28 cellular contexts compared by ENCODE assay signal in the genomic region with DNA sequence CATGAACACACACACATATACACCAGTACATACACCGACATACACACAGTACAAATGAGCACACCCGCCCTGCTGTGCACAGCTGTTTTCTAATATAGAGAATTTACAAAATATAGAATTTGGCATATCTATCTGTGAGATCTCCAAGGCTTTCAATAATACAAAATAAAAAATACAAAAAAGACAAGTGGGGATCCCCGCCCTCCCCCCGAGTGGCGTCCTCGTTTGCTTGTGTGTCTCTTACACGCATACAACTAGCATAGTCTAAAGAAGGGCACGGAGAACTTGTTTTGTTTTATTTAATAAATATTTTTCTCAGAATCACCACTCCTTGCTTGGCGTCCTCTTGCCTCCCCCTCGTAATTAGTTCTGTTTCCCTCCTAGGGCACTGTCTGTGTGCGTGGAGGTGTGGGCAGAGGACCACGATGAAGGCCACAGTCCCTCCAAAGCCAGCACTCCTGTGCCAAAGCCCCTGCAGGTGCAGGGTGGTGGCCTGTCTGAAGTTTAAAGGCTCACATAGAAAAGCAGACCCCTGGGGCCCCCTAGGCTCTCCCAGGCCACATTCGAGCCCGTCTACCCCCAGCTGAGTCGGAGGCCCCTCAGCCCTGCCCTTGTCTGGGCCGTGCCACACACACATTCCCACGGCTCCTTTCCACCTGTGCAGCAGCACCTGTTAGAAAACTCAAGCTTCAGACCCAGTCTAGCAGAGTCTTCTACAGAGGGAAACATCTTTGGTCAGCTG.
"Had no signal": no experiment of that assay in that cellular context is flagged by ENCODE, and none has a peak within 500 bp of the region (broad histone marks: within the 10 kb centered on the region; RNA-seq: fewer than 3 reads in every experiment).

No MANE protein-coding gene starts in this region.

- DNase-seq: activated CD4-positive, alpha-beta memory T cell treated with anti-CD3 and anti-CD28 coated beads, Interleukin-2, amount 10 ng/mL, durations not matched to agents 7 days and 5 days; activated CD4-positive, alpha-beta T cell treated with anti-CD3 and anti-CD28 coated beads for 1 hour; activated CD4-positive, alpha-beta T cell treated with anti-CD3 and anti-CD28 coated beads for 48 hours; activated CD4-positive, CD25-positive, alpha-beta regulatory T cell; activated gamma-delta T cell; activated naive CD4-positive, alpha-beta T cell treated with Interleukin-2 at 50 U/mL for 16 hours; activated naive CD8-positive, alpha-beta T cell treated with anti-CD3 and anti-CD28 coated beads, Interleukin-2, amount 10 ng/mL, durations not matched to agents 7 days and 5 days; activated T-cell treated with anti-CD3 and anti-CD28 coated beads, Interleukin-2, amount 50 U/mL, for 24 hours; body of pancreas; caudate nucleus; MM.1S; MV-4-11; NCI-H1092; NCI-H1436 treated with DMSO at 0.1 percent for 48 hours; NCI-H1694 treated with DMSO at 0.1 percent for 48 hours; NCI-H2029; NCI-H345; NCI-H524 treated with DMSO at 0.1 percent for 48 hours; SHP77 treated with DMSO at 0.1 percent for 48 hours; SW 1271; T-helper 1 cell; T-helper 2 cell; T-helper 9 cell had no signal

- H3K9me3 ChIP-seq: body of pancreas, breast epithelium, SJSA1, SK-N-SH had no signal

- H3K4me3 ChIP-seq: body of pancreas, breast epithelium, SJSA1 had no signal

- ATAC-seq: body of pancreas had no signal

- H3K36me3 ChIP-seq: breast epithelium, SJSA1 had no signal

- H3K27ac ChIP-seq: body of pancreas, breast epithelium, KMS-11, SJSA1 had no signal

- H3K27me3 ChIP-seq: body of pancreas, breast epithelium, SJSA1 had no signal

- FAIRE-seq: astrocyte had no signal

- H3K4me1 ChIP-seq: body of pancreas, breast epithelium, SJSA1 had no signal
